In the genomic region with DNA sequence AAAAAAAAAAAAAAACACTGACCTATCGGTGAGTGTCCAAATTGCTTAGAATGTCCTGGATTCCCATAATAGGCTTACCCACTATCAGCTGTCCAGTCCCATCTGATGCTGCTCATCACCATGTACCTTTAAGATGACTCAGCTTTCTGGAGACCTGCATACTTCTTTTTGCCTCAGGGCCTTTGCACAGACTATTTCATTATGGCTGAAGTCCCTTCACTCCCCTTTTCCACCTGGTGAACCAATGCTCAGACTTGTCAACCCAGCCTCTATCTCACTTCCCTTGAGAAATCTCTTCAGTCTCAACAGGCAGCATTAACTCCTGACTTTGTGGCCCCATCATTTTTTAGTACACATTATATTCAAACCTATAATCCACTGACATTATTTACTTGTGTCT, we compare ENCODE assay signal across 8 cellular contexts.
"Had no signal": no experiment of that assay in that cellular context is flagged by ENCODE, and none has a peak within 500 bp of the region (broad histone marks: within the 10 kb centered on the region; RNA-seq: fewer than 3 reads in every experiment).

No MANE protein-coding gene starts in this region.

- FAIRE-seq: HepG2 had no signal

- H3K36me3 Mint-ChIP-seq: IgD-negative memory B cell had no signal

- H2AFZ ChIP-seq: GM23248 had no signal

- H3K9me3 ChIP-seq: HAP-1 had no signal

- H3K4me3 Mint-ChIP-seq: IgD-negative memory B cell had no signal

- H3K9ac ChIP-seq: GM23248 had no signal

- H3K27ac ChIP-seq: GM23248, HL-60 had no signal

- H3K4me3 ChIP-seq: GM23248, HAP-1 had no signal

- H3K4me1 Mint-ChIP-seq: IgD-negative memory B cell had no signal

- H3K36me3 ChIP-seq: HAP-1 had no signal

- DNase-seq: GM23248, GOT3, H7, KBM-7 had no signal

- H3K4me1 ChIP-seq: HAP-1 had no signal
